Comparison of ENCODE assay signal across 27 cellular contexts in genomic region chr11:87351671-87352070, GRCh38.
DNase-seq lines count a peak whose midpoint lies in the region; ATAC-seq and TF ChIP-seq lines count a peak whose summit lies in the region.
"Had no signal": no experiment of that assay in that cellular context is flagged by ENCODE, and none has a peak within 500 bp of the region (broad histone marks: within the 10 kb centered on the region; RNA-seq: fewer than 3 reads in every experiment).

No MANE protein-coding gene starts in this region.

- intact Hi-C loops in aorta (cut with DNase I): loop anchor here (1.0 to 10.0 kb wide), 3 partner anchors 70 to 1193 kb away; no protein-coding TSS in a partner anchor

- no peak overlapping the region for H3K4me3 Mint-ChIP-seq in naive B cell
- H3K4me3 Mint-ChIP-seq: activated B cell treated with CpG ODN at 0.5 μM for 24 hours; activated naive CD8-positive, alpha-beta T cell treated with anti-CD3 and anti-CD28 coated beads, Interleukin-2, amount 10 ng/mL, durations not matched to agents 7 days and 5 days; CD4-positive, alpha-beta T cell; central memory CD8-positive, alpha-beta T cell; stimulated activated naive CD8-positive, alpha-beta T cell treated with anti-CD3 and anti-CD28 coated beads, Interleukin-15, Interleukin-2, amounts not matched to agents 100 ng/mL and 50 ng/mL, for 24 hours; T-helper 2 cell treated with Interferon-gamma antibody and Interleukin-4, amounts not matched to agents 5 μg/mL and 100 μg/mL, for 36 hours had no signal

- no peaks in the 10 kb centered on the region for H3K9me3 ChIP-seq in aorta (ENCODE audit: control insufficient read depth, low read length)
- H3K9me3 ChIP-seq: heart left ventricle, tibial artery had no signal

- peaks cover 0 to 6% of the 10 kb centered on the region in 2 donors for H3K4me1 ChIP-seq in aorta (ENCODE audit: control insufficient read depth in 1 of 2, insufficient read depth in 2 of 2, low read length in 2 of 2)

- no peak for TF ChIP-seq CTCF in GM13976 (IDR thresholded peaks at IDR 0.05; ENCODE audit: borderline replicate concordance, control extremely low read depth, extremely low read depth, insufficient read depth, missing control alignments)

- H3K27me3 ChIP-seq in aorta (ENCODE audit: control insufficient read depth in 1 of 2, insufficient read depth in 2 of 2, low read length in 1 of 2): no peaks in the 10 kb centered on the region
- H3K27me3 ChIP-seq: heart left ventricle, tibial artery had no signal

- no peaks in the 10 kb centered on the region for H3K36me3 ChIP-seq in aorta (ENCODE audit: control insufficient read depth in 1 of 2, insufficient read depth in 2 of 2, low read length in 1 of 2)
- H3K36me3 ChIP-seq: heart left ventricle, tibial artery had no signal

- H3K27me3 Mint-ChIP-seq in naive B cell: peaks cover 0 to 16% (median 13%) of the 10 kb centered on the region in 3 donors
- H3K27me3 Mint-ChIP-seq: activated B cell treated with CpG ODN at 0.5 μM for 24 hours; central memory CD8-positive, alpha-beta T cell had no signal

- H3K27ac ChIP-seq in aorta (ENCODE audit: low read depth in 1 of 2, low read length in 2 of 2): no peak overlapping the region
- H3K27ac ChIP-seq: heart left ventricle, SK-N-MC, tibial artery had no signal

- no peak overlapping the region for H3K4me3 ChIP-seq in aorta (ENCODE audit: low read length in 2 of 2)
- H3K4me3 ChIP-seq: heart left ventricle, tibial artery had no signal

- no peaks in the 10 kb centered on the region for H3K9me3 Mint-ChIP-seq in naive B cell
- H3K9me3 Mint-ChIP-seq: activated B cell treated with CpG ODN at 0.5 μM for 24 hours; activated naive CD8-positive, alpha-beta T cell treated with anti-CD3 and anti-CD28 coated beads, Interleukin-2, amount 10 ng/mL, durations not matched to agents 7 days and 5 days; CD4-positive, alpha-beta T cell; central memory CD8-positive, alpha-beta T cell; stimulated activated naive CD8-positive, alpha-beta T cell treated with anti-CD3 and anti-CD28 coated beads, Interleukin-15, Interleukin-2, amounts not matched to agents 100 ng/mL and 50 ng/mL, for 24 hours; T-helper 2 cell treated with Interferon-gamma antibody and Interleukin-4, amounts not matched to agents 5 μg/mL and 100 μg/mL, for 36 hours had no signal

- no peaks in the 10 kb centered on the region for H3K36me3 Mint-ChIP-seq in naive B cell
- H3K36me3 Mint-ChIP-seq: activated naive CD8-positive, alpha-beta T cell treated with anti-CD3 and anti-CD28 coated beads, Interleukin-2, amount 10 ng/mL, durations not matched to agents 7 days and 5 days had no signal

- H3K27ac Mint-ChIP-seq in naive B cell: no peak overlapping the region
- H3K27ac Mint-ChIP-seq: activated B cell treated with CpG ODN at 0.5 μM for 24 hours; activated naive CD8-positive, alpha-beta T cell treated with anti-CD3 and anti-CD28 coated beads, Interleukin-2, amount 10 ng/mL, durations not matched to agents 7 days and 5 days; CD4-positive, alpha-beta T cell; stimulated activated naive CD8-positive, alpha-beta T cell treated with anti-CD3 and anti-CD28 coated beads, Interleukin-15, Interleukin-2, amounts not matched to agents 100 ng/mL and 50 ng/mL, for 24 hours; T-helper 2 cell treated with Interferon-gamma antibody and Interleukin-4, amounts not matched to agents 5 μg/mL and 100 μg/mL, for 36 hours had no signal

- DNase-seq in GM13976 (ENCODE audit: low spot score) (peak; percentile 19), MV-4-11 (lab: John Stamatoyannopoulos, UW) (peak; percentile 69), SKM-1 (lab: John Stamatoyannopoulos, UW; ENCODE audit: unreplicated experiment) (peak; percentile 92), naive B cell (no peak), activated T-cell treated with anti-CD3 and anti-CD28 coated beads for 4 hours (no peak), aorta (no peak), DMS114 treated with DMSO at 0.1 percent for 48 hours (lab: John Stamatoyannopoulos, UW; ENCODE audit: unreplicated experiment) (no peak)
- DNase-seq: activated B cell treated with CpG ODN at 0.5 μM for 24 hours; activated CD8-positive, alpha-beta memory T cell treated with anti-CD3 and anti-CD28 coated beads, Interleukin-2, amount 50 U/mL, for 4 hours; activated effector memory CD4-positive, alpha-beta T cell treated with Interleukin-2 at 50 U/mL for 16 hours; activated naive CD8-positive, alpha-beta T cell treated with anti-CD3 and anti-CD28 coated beads, Interleukin-2, amount 10 ng/mL, durations not matched to agents 7 days and 5 days; CD4-positive, alpha-beta T cell; DMS153; GOT3; heart left ventricle; left cardiac atrium; mammary epithelial cell; NCI-H1092 treated with DMSO at 0.1 percent for 48 hours; NCI-H1930; NCI-H2227 treated with DMSO at 0.1 percent for 48 hours; NCI-H82; tibial artery had no signal

- 76% methylated on average over 2 of the region's 2 CpGs for WGBS in aorta, 2 donors

- in situ Hi-C loops in GM13976 (cut with MboI; ENCODE audit: low sequenced_read_pairs, unreplicated experiment): loop anchor here (10.0 to 25.0 kb wide), 2 partner anchors 63 to 1186 kb away; no protein-coding TSS in a partner anchor

- ATAC-seq in naive B cell (ENCODE audit: low read depth in 2 of 2) (peak; percentile 38 to 41), aorta (ENCODE audit: low FRiP score) (no peak)
- ATAC-seq: heart left ventricle, left cardiac atrium, sciatic nerve had no signal

- peaks cover 3 to 10% (median 7%) of the 10 kb centered on the region in 3 donors for H3K4me1 Mint-ChIP-seq in naive B cell

Comparison
In these comparisons a context has a peak if more than half of its experiments do, and no peak if none do; other contexts are left out.
1. DNase-seq: peak in GM13976 (single experiment), MV-4-11 (single experiment) and SKM-1 (single experiment); none in naive B cell (single experiment), activated T-cell treated with anti-CD3 and anti-CD28 coated beads for 4 hours (single experiment), aorta (0 of 2) and DMS114 treated with DMSO at 0.1 percent for 48 hours (single experiment).